23 cellular contexts compared by ENCODE assay signal in genomic region chr14:24990773-24991172, GRCh38.
"Had no signal": no experiment of that assay in that cellular context is flagged by ENCODE, and none has a peak within 500 bp of the region (broad histone marks: within the 10 kb centered on the region; RNA-seq: fewer than 3 reads in every experiment).

No MANE protein-coding gene starts in this region.

- H3K27me3 ChIP-seq: esophagus squamous epithelium, gastrocnemius medialis, heart right ventricle, left lung had no signal

- H3K36me3 Mint-ChIP-seq: naive B cell had no signal

- H3K4me1 Mint-ChIP-seq: naive B cell had no signal

- H3K27ac Mint-ChIP-seq: dendritic cell treated with granulocyte-macrophage colony-stimulating factor and Interleukin-4, amounts not matched to agents 40 ng/mL and 50 ng/mL, for 4 days; effector memory CD8-positive, alpha-beta T cell; endodermal cell; mesothelial cell of epicardium had no signal

- H3K4me3 ChIP-seq: esophagus squamous epithelium, gastrocnemius medialis, heart right ventricle, left lung, lower lobe of right lung, mucosa of descending colon had no signal

- DNase-seq: cortex of kidney; effector CD8-positive, alpha-beta T cell; effector memory CD8-positive, alpha-beta T cell; endodermal cell; erythroblast; esophagus squamous epithelium; foreskin fibroblast; foreskin melanocyte; gastrocnemius medialis; glutamatergic neuron; head of caudate nucleus; heart right ventricle; hippocampal formation; left cardiac atrium; left lung; left ventricle myocardium superior; lower lobe of right lung; mesenchymal stem cell; mucosa of descending colon; naive B cell had no signal

- H3K4me3 Mint-ChIP-seq: dendritic cell treated with granulocyte-macrophage colony-stimulating factor and Interleukin-4, amounts not matched to agents 40 ng/mL and 50 ng/mL, for 4 days; effector memory CD8-positive, alpha-beta T cell; endodermal cell; mesothelial cell of epicardium; naive B cell had no signal

- H3K27ac ChIP-seq: epithelial cell of prostate, esophagus squamous epithelium, gastrocnemius medialis, heart right ventricle, left lung, lower lobe of right lung had no signal

- H3K9me3 Mint-ChIP-seq: effector memory CD8-positive, alpha-beta T cell; endodermal cell; mesothelial cell of epicardium had no signal

- H3K36me3 ChIP-seq: esophagus squamous epithelium, gastrocnemius medialis, left lung, lower lobe of right lung had no signal

- H3K9me3 ChIP-seq: esophagus squamous epithelium, gastrocnemius medialis, heart right ventricle, left lung, lower lobe of right lung, mucosa of descending colon had no signal

- H3K27me3 Mint-ChIP-seq: dendritic cell treated with granulocyte-macrophage colony-stimulating factor and Interleukin-4, amounts not matched to agents 40 ng/mL and 50 ng/mL, for 4 days had no signal
